In the genomic region with DNA sequence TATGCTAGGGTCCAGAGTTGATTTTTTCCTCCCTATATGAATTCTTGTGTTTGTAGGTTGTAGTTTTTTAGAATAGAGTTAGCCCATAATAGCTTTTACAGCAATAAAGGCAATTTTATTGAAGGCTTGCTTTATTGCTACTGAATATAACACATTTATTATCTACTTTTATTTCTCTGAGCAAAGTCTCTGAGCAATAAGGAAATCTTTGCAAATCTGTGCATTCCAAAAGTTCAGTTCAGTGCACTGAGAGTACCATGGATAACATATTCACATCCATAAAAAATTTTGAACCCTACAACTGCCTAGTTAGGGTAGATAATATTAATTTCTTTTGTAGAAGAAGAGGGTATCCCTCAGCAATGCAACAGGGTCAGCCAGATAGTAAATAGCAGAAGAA, we compare ENCODE assay signal across 29 cellular contexts.
"Had no signal": no experiment of that assay in that cellular context is flagged by ENCODE, and none has a peak within 500 bp of the region (broad histone marks: within the 10 kb centered on the region; RNA-seq: fewer than 3 reads in every experiment).

No MANE protein-coding gene starts in this region.

- H3K27ac ChIP-seq: brain microvascular endothelial cell, epithelial cell of prostate, esophagus squamous epithelium, gastroesophageal sphincter, WERI-Rb-1 had no signal

- H3K36me3 ChIP-seq: brain microvascular endothelial cell, esophagus squamous epithelium, gastroesophageal sphincter, WERI-Rb-1 had no signal

- DNase-seq: activated B cell treated with CpG ODN at 0.5 μM for 24 hours; activated CD4-positive, alpha-beta T cell treated with anti-CD3 and anti-CD28 coated beads for 48 hours; activated CD4-positive, alpha-beta T cell treated with anti-CD3 and anti-CD28 coated beads, Interleukin-2, amount 50 U/mL, for 1 hour; activated CD4-positive, alpha-beta T cell treated with anti-CD3 and anti-CD28 coated beads, Interleukin-2, amount 50 U/mL, for 48 hours; activated CD8-positive, alpha-beta memory T cell treated with anti-CD3 and anti-CD28 coated beads for 24 hours; activated CD8-positive, alpha-beta T cell treated with anti-CD3 and anti-CD28 coated beads for 36 hours; activated effector memory CD4-positive, alpha-beta T cell treated with Interleukin-2 at 50 U/mL for 16 hours; activated gamma-delta T cell treated with Interleukin-2 at 50 U/mL for 16 hours; activated naive CD4-positive, alpha-beta T cell treated with anti-CD3 and anti-CD28 coated beads, Interleukin-2, amount 50 U/mL, for 16 hours; activated naive CD4-positive, alpha-beta T cell treated with Interleukin-2 at 50 U/mL for 16 hours; activated T-cell treated with anti-CD3 and anti-CD28 coated beads, Interleukin-2, amount 50 U/mL, for 4 hours; amniotic stem cell; anterior cingulate cortex; brain microvascular endothelial cell; effector CD8-positive, alpha-beta T cell; esophagus squamous epithelium; foreskin melanocyte; T-helper 1 cell; T-helper 17 cell; T1000; WERI-Rb-1 had no signal

- H3K9me3 ChIP-seq: esophagus squamous epithelium, gastroesophageal sphincter had no signal

- H3K27me3 ChIP-seq: brain microvascular endothelial cell, esophagus squamous epithelium, gastroesophageal sphincter had no signal

- H3K4me1 ChIP-seq: esophagus squamous epithelium had no signal

- FAIRE-seq: astrocyte, bronchial epithelial cell, endometrium, endothelial cell of umbilical vein had no signal

- ATAC-seq: activated CD4-positive, CD25-positive, alpha-beta regulatory T cell treated with anti-CD3 and anti-CD28 coated beads, Interleukin-2, amount 50 U/mL, for 24 hours; activated CD8-positive, alpha-beta T cell treated with anti-CD3 and anti-CD28 coated beads for 36 hours; activated T-cell treated with anti-CD3 and anti-CD28 coated beads, Interleukin-2, amount 50 U/mL, for 4 hours; activated T-helper 17 cell treated with anti-CD3 and anti-CD28 coated beads, Interleukin-2, amount 50 U/mL, for 72 hours; gastroesophageal sphincter; T-helper 17 cell had no signal

- H3K4me3 ChIP-seq: esophagus squamous epithelium, gastroesophageal sphincter had no signal
